In genomic region chr11:109704432-109704831, GRCh38 we compare ENCODE assay signal across 19 cellular contexts.
"Had no signal": no experiment of that assay in that cellular context is flagged by ENCODE, and none has a peak within 500 bp of the region (broad histone marks: within the 10 kb centered on the region; RNA-seq: fewer than 3 reads in every experiment).

No MANE protein-coding gene starts in this region.

- H3K9me3 ChIP-seq: esophagus squamous epithelium, left ventricle myocardium inferior, mucosa of descending colon, pancreas, sigmoid colon, testis, upper lobe of right lung had no signal

- H3K27ac ChIP-seq: esophagus squamous epithelium, left ventricle myocardium inferior, pancreas, sigmoid colon, spleen, testis, upper lobe of right lung had no signal

- ATAC-seq: activated CD8-positive, alpha-beta T cell treated with anti-CD3 and anti-CD28 coated beads, Interleukin-2, amount 10 ng/mL, durations not matched to agents 7 days and 5 days; mucosa of descending colon; naive thymus-derived CD4-positive, alpha-beta T cell; pancreas; stimulated activated naive CD8-positive, alpha-beta T cell treated with anti-CD3 and anti-CD28 coated beads, Interleukin-15, amount 100 ng/mL, for 72 hours; upper lobe of right lung had no signal

- H3K4me1 ChIP-seq: esophagus squamous epithelium, left ventricle myocardium inferior, pancreas, sigmoid colon, spleen, testis, upper lobe of right lung had no signal

- DNase-seq: activated CD4-positive, alpha-beta T cell treated with anti-CD3 and anti-CD28 coated beads for 48 hours; activated CD8-positive, alpha-beta memory T cell treated with anti-CD3 and anti-CD28 coated beads, Interleukin-2, amount 50 U/mL, for 48 hours; activated CD8-positive, alpha-beta T cell treated with anti-CD3 and anti-CD28 coated beads, Interleukin-2, amount 10 ng/mL, durations not matched to agents 7 days and 5 days; activated naive CD4-positive, alpha-beta T cell; activated naive CD8-positive, alpha-beta T cell treated with anti-CD3 and anti-CD28 coated beads, Interleukin-2, amount 10 ng/mL, durations not matched to agents 7 days and 5 days; cortex of kidney; effector CD8-positive, alpha-beta T cell; esophagus squamous epithelium; hypothalamus; kidney; left ventricle myocardium inferior; mucosa of descending colon; naive thymus-derived CD4-positive, alpha-beta T cell; pancreas; sigmoid colon; spleen; stimulated activated naive CD8-positive, alpha-beta T cell treated with anti-CD3 and anti-CD28 coated beads, Interleukin-15, amount 100 ng/mL, for 72 hours; testis; upper lobe of right lung had no signal

- H3K36me3 ChIP-seq: esophagus squamous epithelium, left ventricle myocardium inferior, pancreas, sigmoid colon, spleen, upper lobe of right lung had no signal

- H3K27me3 ChIP-seq: esophagus squamous epithelium, pancreas, sigmoid colon, spleen, testis, upper lobe of right lung had no signal

- H3K4me3 ChIP-seq: esophagus squamous epithelium, left ventricle myocardium inferior, mucosa of descending colon, pancreas, sigmoid colon, spleen, testis, upper lobe of right lung had no signal
